In genomic region chr2:120293991-120294329, GRCh38 we compare ENCODE assay signal across 14 cellular contexts. TPM values are rescaled to one million over a fixed set of nuclear protein-coding genes. Genes with fewer than 3 reads are reported as not detected.
DNase-seq lines count a peak whose midpoint lies in the region; ATAC-seq lines count a peak whose summit lies in the region.
"Had no signal": no experiment of that assay in that cellular context is flagged by ENCODE, and none has a peak within 500 bp of the region (broad histone marks: within the 10 kb centered on the region; RNA-seq: fewer than 3 reads in every experiment).

No MANE protein-coding gene starts in this region.

- H3K9me3 ChIP-seq in MG63: no peaks in the 10 kb centered on the region
- H3K9me3 ChIP-seq: stomach had no signal

- H3K27me3 ChIP-seq in MG63: no peaks in the 10 kb centered on the region
- H3K27me3 ChIP-seq: stomach had no signal

- DNase-seq in left cardiac atrium (no peak), ureter (ENCODE audit: low spot score) (no peak), MG63 (no peak), NCI-H1417 (lab: John Stamatoyannopoulos, UW) (no peak)
- no peak for DNase-seq in activated naive CD8-positive, alpha-beta T cell treated with anti-CD3 and anti-CD28 coated beads for 36 hours
- DNase-seq: DMS 273 treated with DMSO at 0.1 percent for 48 hours, stomach, T-helper 9 cell had no signal

- no peaks in the 10 kb centered on the region for H3K27me3 Mint-ChIP-seq in activated naive CD8-positive, alpha-beta T cell treated with anti-CD3 and anti-CD28 coated beads for 36 hours
- H3K27me3 Mint-ChIP-seq: activated naive CD4-positive, alpha-beta T cell treated with anti-CD3 and anti-CD28 coated beads, Interleukin-2, amount 50 U/mL, for 24 hours had no signal

- no peaks in the 10 kb centered on the region for H3K4me1 Mint-ChIP-seq in activated naive CD8-positive, alpha-beta T cell treated with anti-CD3 and anti-CD28 coated beads for 36 hours

- no peak overlapping the region for H3K4me3 ChIP-seq in MG63
- H3K4me3 ChIP-seq: lung, smooth muscle cell, stomach had no signal

- intact Hi-C loops in left cardiac atrium (cut with DNase I): loop anchor here in 1 of 2 donors (5.0 kb wide), 1 partner anchor 42 kb away; the partner anchor contains the start of gene RALB

- ATAC-seq in GM18499 (IDR thresholded peaks at IDR 0.05; ENCODE audit: insufficient read depth, unreplicated experiment): peak; percentile 94
- peak; percentile 90 for ATAC-seq in GM21367 (IDR thresholded peaks at IDR 0.05; ENCODE audit: unreplicated experiment)
- peak; percentile 97 for ATAC-seq in HG03175 (IDR thresholded peaks at IDR 0.05; ENCODE audit: unreplicated experiment)
- peak; percentile 84 to 96 for ATAC-seq in left cardiac atrium

- H3K4me3 Mint-ChIP-seq in activated naive CD8-positive, alpha-beta T cell treated with anti-CD3 and anti-CD28 coated beads for 36 hours: no peak overlapping the region
- H3K4me3 Mint-ChIP-seq: activated naive CD4-positive, alpha-beta T cell treated with anti-CD3 and anti-CD28 coated beads, Interleukin-2, amount 50 U/mL, for 24 hours had no signal

- H3K9me3 Mint-ChIP-seq in activated naive CD8-positive, alpha-beta T cell treated with anti-CD3 and anti-CD28 coated beads for 36 hours: no peaks in the 10 kb centered on the region
- H3K9me3 Mint-ChIP-seq: activated naive CD4-positive, alpha-beta T cell treated with anti-CD3 and anti-CD28 coated beads, Interleukin-2, amount 50 U/mL, for 24 hours had no signal

- H3K27ac Mint-ChIP-seq in activated naive CD8-positive, alpha-beta T cell treated with anti-CD3 and anti-CD28 coated beads for 36 hours: no peak overlapping the region
- H3K27ac Mint-ChIP-seq: activated naive CD4-positive, alpha-beta T cell treated with anti-CD3 and anti-CD28 coated beads, Interleukin-2, amount 50 U/mL, for 24 hours had no signal

- H3K36me3 Mint-ChIP-seq in activated naive CD8-positive, alpha-beta T cell treated with anti-CD3 and anti-CD28 coated beads for 36 hours: peaks cover 18% of the 10 kb centered on the region

- H3K36me3 ChIP-seq in MG63: peaks cover 45% of the 10 kb centered on the region

RNA-seq across cellular contexts. Expression of gene RALB, which starts 41.3 kb away (rescaled TPM):
- total RNA-seq in left cardiac atrium (10 to 100 TPM; 52.5 to 54.7 TPM), ureter (50.5 TPM)
- 10 to 100 TPM; 16.6 to 16.7 TPM for total RNA-seq in activated naive CD8-positive, alpha-beta T cell treated with anti-CD3 and anti-CD28 coated beads for 36 hours
- total RNA-seq in MG63 (2014; rRNA removed; shearing (Covaris generic); ENCODE audit: low replicate concordance): 88.6 and 110 TPM in 2 replicates

RNA-seq across cellular contexts. Expression of gene INHBB, which starts 52.0 kb away (rescaled TPM):
- total RNA-seq in left cardiac atrium: 1 to 10 TPM; 3.7 to 3.9 TPM
- total RNA-seq in ureter: 10.8 TPM
- not detected for total RNA-seq in activated naive CD8-positive, alpha-beta T cell treated with anti-CD3 and anti-CD28 coated beads for 36 hours
- 1.8 and 3.9 TPM in 2 replicates for total RNA-seq in MG63 (2014; rRNA removed; shearing (Covaris generic); ENCODE audit: low replicate concordance)
